Comparison of ENCODE assay signal across 10 cellular contexts in the genomic region with DNA sequence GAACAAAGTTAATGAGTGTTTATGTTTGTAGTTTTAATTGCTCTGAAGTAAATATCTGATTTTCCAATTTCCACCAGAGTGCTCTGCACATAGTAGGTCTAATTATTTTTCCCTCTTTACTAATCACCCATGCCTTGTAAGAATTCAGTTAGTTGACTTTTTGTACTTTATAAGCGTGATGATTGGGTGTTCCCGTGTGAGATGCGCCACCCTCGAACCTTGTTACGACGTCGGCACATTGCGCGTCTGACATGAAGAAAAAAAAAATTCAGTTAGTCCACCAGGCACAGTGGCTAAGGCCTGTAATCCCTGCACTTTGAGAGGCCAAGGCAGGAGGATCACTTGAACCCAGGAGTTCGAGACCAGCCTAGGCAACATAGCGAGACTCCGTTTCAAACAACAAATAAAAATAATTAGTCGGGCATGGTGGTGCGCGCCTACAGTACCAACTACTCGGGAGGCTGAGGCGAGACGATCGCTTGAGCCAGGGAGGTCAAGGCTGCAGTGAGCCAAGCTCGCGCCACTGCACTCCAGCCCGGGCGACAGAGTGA. TPM values are rescaled to one million over a fixed set of nuclear protein-coding genes. Genes with fewer than 3 reads are reported as not detected.
A peak's percentile ranks its signal among the peaks of the same experiment; 100 is the strongest.
DNase-seq lines count a peak whose midpoint lies in the region; ATAC-seq and TF ChIP-seq lines count a peak whose summit lies in the region.
"Had no signal": no experiment of that assay in that cellular context is flagged by ENCODE, and none has a peak within 500 bp of the region (broad histone marks: within the 10 kb centered on the region; RNA-seq: fewer than 3 reads in every experiment).

No MANE protein-coding gene starts in this region.

- no peaks in the 10 kb centered on the region for H3K27me3 ChIP-seq in adipocyte (replicated peaks; ENCODE audit: control insufficient read depth, insufficient read depth, low read length)
- no peaks in the 10 kb centered on the region for H3K27me3 ChIP-seq in liver (ENCODE audit: control insufficient read depth in 4 of 4, insufficient read depth in 4 of 4, low read length in 3 of 4)
- no peaks in the 10 kb centered on the region for H3K27me3 ChIP-seq in tibial nerve

- WGBS in liver, result 84% methylated on average over 23 of the region's 23 CpGs
- 86% methylated on average over 23 of the region's 23 CpGs for WGBS in tibial nerve, 2 donors

- H3K4me3 ChIP-seq in adipocyte (ENCODE audit: low read length), result peak overlapping the region; percentile 90
- peak overlapping the region in 1 of 3 donors; percentile 69 for H3K4me3 ChIP-seq in liver (ENCODE audit: low read depth in 1 of 3, low read length in 3 of 3)
- peak overlapping the region in 2 of 4 donors; percentile 74 to 89 for H3K4me3 ChIP-seq in tibial nerve

- peaks cover 33% of the 10 kb centered on the region for H3K4me1 Mint-ChIP-seq in activated T-cell treated with anti-CD3 and anti-CD28 coated beads, Interleukin-2, amount 50 U/mL, for 72 hours (ENCODE audit: low read depth)

- H3K27ac Mint-ChIP-seq in activated T-cell treated with anti-CD3 and anti-CD28 coated beads, Interleukin-2, amount 50 U/mL, for 72 hours, result peak overlapping the region; percentile 86

- H3K4me1 ChIP-seq in adipocyte (ENCODE audit: control insufficient read depth, insufficient read depth, low read length), result peaks cover 13% of the 10 kb centered on the region
- peaks cover 5 to 16% (median 10%) of the 10 kb centered on the region in 4 donors for H3K4me1 ChIP-seq in liver (ENCODE audit: control insufficient read depth in 4 of 4, insufficient read depth in 4 of 4, low read length in 3 of 4)
- peaks cover 0 to 30% (median 15%) of the 10 kb centered on the region in 4 donors for H3K4me1 ChIP-seq in tibial nerve

- peak in 1 of 2 donors; percentile 5 for DNase-seq in activated T-cell treated with anti-CD3 and anti-CD28 coated beads, Interleukin-2, amount 50 U/mL, for 72 hours
- DNase-seq in activated T-cell treated with anti-CD3 and anti-CD28 coated beads, Interleukin-2, amount 50 U/mL, for 48 hours, result no peak
- DNase-seq in adipocyte (ENCODE audit: low read depth) (no peak), tibial nerve (ENCODE audit: low spot score in 2 of 2) (no peak), midbrain (lab: John Stamatoyannopoulos, UW) (no peak), NCI-H1092 (lab: John Stamatoyannopoulos, UW) (no peak)

- no peak for ATAC-seq in activated T-cell treated with anti-CD3 and anti-CD28 coated beads, Interleukin-2, amount 50 U/mL, for 72 hours (replicated peaks in 1 of 2)
- no peak for ATAC-seq in HG03354 (IDR thresholded peaks at IDR 0.05; ENCODE audit: poor library complexity, severe bottlenecking, unreplicated experiment)

- TF ChIP-seq CTCF in liver (IDR thresholded peaks at IDR 0.05; ENCODE audit: low read depth, low read length, missing input control) (no peak), tibial nerve (IDR thresholded peaks at IDR 0.05) (no peak)

- peak overlapping the region; percentile 92 to 98 for H3K4me3 Mint-ChIP-seq in activated T-cell treated with anti-CD3 and anti-CD28 coated beads, Interleukin-2, amount 50 U/mL, for 72 hours

- no peaks in the 10 kb centered on the region for H3K9me3 ChIP-seq in adipocyte (ENCODE audit: control insufficient read depth, low read length)
- H3K9me3 ChIP-seq in liver (ENCODE audit: control insufficient read depth in 4 of 4, low read length in 3 of 4), result no peaks in the 10 kb centered on the region
- H3K9me3 ChIP-seq in tibial nerve, result no peaks in the 10 kb centered on the region

- no peaks in the 10 kb centered on the region for H3K36me3 ChIP-seq in adipocyte (ENCODE audit: control insufficient read depth, insufficient read depth, low read length, severe bottlenecking)
- peaks cover 0 to 4% (median 0%) of the 10 kb centered on the region in 4 donors for H3K36me3 ChIP-seq in liver (ENCODE audit: control insufficient read depth in 4 of 4, insufficient read depth in 3 of 4, low read depth in 1 of 4, low read length in 3 of 4)
- peaks cover 0 to 12% (median 0%) of the 10 kb centered on the region in 3 donors for H3K36me3 ChIP-seq in tibial nerve

- H3K36me3 Mint-ChIP-seq in activated T-cell treated with anti-CD3 and anti-CD28 coated beads, Interleukin-2, amount 50 U/mL, for 72 hours (ENCODE audit: insufficient read depth in 2 of 2), result peaks cover 9 to 13% of the 10 kb centered on the region in 2 donors

- no peak for TF ChIP-seq EP300 in tibial nerve (IDR thresholded peaks at IDR 0.05)

- no peak for TF ChIP-seq POLR2A in tibial nerve (IDR thresholded peaks at IDR 0.05)

- H3K27ac ChIP-seq in liver (ENCODE audit: low read depth in 1 of 2, low read length in 2 of 2) (peak overlapping the region; percentile 44 to 83), tibial nerve (peak overlapping the region; percentile 81 to 94 (median 90))

- H3K9me3 Mint-ChIP-seq in activated T-cell treated with anti-CD3 and anti-CD28 coated beads, Interleukin-2, amount 50 U/mL, for 72 hours, result no peaks in the 10 kb centered on the region

- H3K9ac ChIP-seq in adipocyte (ENCODE audit: low read length) (peak overlapping the region; percentile 94), liver (ENCODE audit: low read depth in 1 of 2, low read length in 2 of 2) (no peak overlapping the region)

- no peak for TF ChIP-seq RAD21 in liver (IDR thresholded peaks at IDR 0.05)

- H3K27me3 Mint-ChIP-seq in activated T-cell treated with anti-CD3 and anti-CD28 coated beads, Interleukin-2, amount 50 U/mL, for 72 hours (ENCODE audit: low read depth), result no peaks in the 10 kb centered on the region

TF ChIP-seq in liver, 16 proteins besides CTCF, POLR2A, EP300 and RAD21:
- TF ChIP-seq EGR1 (IDR thresholded peaks at IDR 0.05; ENCODE audit: low read depth in 2 of 2) (no peak), HNF4A (conservative IDR thresholded peaks at IDR 0.05) (no peak), YY1 (IDR thresholded peaks at IDR 0.05) (no peak)

RNA-seq across cellular contexts. Expression of gene VHL, which starts 0.5 kb away (rescaled TPM):
- total RNA-seq in activated T-cell treated with anti-CD3 and anti-CD28 coated beads, Interleukin-2, amount 50 U/mL, for 72 hours, result 10 to 100 TPM; 61.1 to 61.7 TPM
- 10 to 100 TPM; 28.3 to 33.6 TPM for total RNA-seq in liver
- polyA plus RNA-seq in liver, result 1 to 10 TPM; 5.6 to 8.3 TPM
- 10 to 100 TPM; 24.0 to 45.9 (median 37.0) TPM for total RNA-seq in tibial nerve

RNA-seq across cellular contexts. Expression of gene IRAK2, which starts 23.6 kb away (rescaled TPM):
- 10 to 100 TPM in 1 of 2 donors, 1 to 10 TPM in 1; 9.4 to 11.8 TPM for total RNA-seq in activated T-cell treated with anti-CD3 and anti-CD28 coated beads, Interleukin-2, amount 50 U/mL, for 72 hours
- total RNA-seq in liver (1 to 10 TPM; 7.1 to 9.3 TPM), tibial nerve (10 to 100 TPM in 1 of 4 donors, 1 to 10 TPM in 3; 1.5 to 10.8 (median 4.7) TPM)
- polyA plus RNA-seq in liver, result 1 to 10 TPM; 2.7 to 4.6 TPM

RNA-seq across cellular contexts. Expression of gene BRK1, which starts 25.6 kb away (rescaled TPM):
- 10 to 100 TPM; 89.0 to 89.3 TPM for total RNA-seq in activated T-cell treated with anti-CD3 and anti-CD28 coated beads, Interleukin-2, amount 50 U/mL, for 72 hours
- total RNA-seq in liver (10 to 100 TPM; 28.3 to 56.2 TPM), tibial nerve (10 to 100 TPM; 50.2 to 97.5 (median 77.5) TPM)
- polyA plus RNA-seq in liver, result 10 to 100 TPM; 79.6 to 82.2 TPM

RNA-seq across cellular contexts. Expression of gene FANCD2OS, which starts 33.0 kb away (rescaled TPM):
- not detected for total RNA-seq in activated T-cell treated with anti-CD3 and anti-CD28 coated beads, Interleukin-2, amount 50 U/mL, for 72 hours
- total RNA-seq in liver, result not detected
- polyA plus RNA-seq in liver, result not detected
- not detected for total RNA-seq in tibial nerve
- total RNA-seq: HT1080, renal cortical epithelial cell had no signal
